In genomic region chr6:16803294-16804006, GRCh38 we compare ENCODE assay signal across 2 cellular contexts.
TF ChIP-seq lines count a peak whose summit lies in the region.

No MANE protein-coding gene starts in this region.

TF ChIP-seq in PFSK-1, 5 proteins besides CTCF, POLR2A, EP300 and RAD21:
- peak; percentile 76; the same call in 1 of the 2 replicates for TF ChIP-seq TAF1 (IDR thresholded peaks at IDR 0.05; ENCODE audit: borderline replicate concordance, insufficient read depth, low read length)
- TF ChIP-seq SIN3A (IDR thresholded peaks at IDR 0.05; ENCODE audit: borderline replicate concordance, insufficient read depth, low read length): peak; percentile 58; the same call in 1 of the 2 replicates
- TF ChIP-seq, protein P1, sequence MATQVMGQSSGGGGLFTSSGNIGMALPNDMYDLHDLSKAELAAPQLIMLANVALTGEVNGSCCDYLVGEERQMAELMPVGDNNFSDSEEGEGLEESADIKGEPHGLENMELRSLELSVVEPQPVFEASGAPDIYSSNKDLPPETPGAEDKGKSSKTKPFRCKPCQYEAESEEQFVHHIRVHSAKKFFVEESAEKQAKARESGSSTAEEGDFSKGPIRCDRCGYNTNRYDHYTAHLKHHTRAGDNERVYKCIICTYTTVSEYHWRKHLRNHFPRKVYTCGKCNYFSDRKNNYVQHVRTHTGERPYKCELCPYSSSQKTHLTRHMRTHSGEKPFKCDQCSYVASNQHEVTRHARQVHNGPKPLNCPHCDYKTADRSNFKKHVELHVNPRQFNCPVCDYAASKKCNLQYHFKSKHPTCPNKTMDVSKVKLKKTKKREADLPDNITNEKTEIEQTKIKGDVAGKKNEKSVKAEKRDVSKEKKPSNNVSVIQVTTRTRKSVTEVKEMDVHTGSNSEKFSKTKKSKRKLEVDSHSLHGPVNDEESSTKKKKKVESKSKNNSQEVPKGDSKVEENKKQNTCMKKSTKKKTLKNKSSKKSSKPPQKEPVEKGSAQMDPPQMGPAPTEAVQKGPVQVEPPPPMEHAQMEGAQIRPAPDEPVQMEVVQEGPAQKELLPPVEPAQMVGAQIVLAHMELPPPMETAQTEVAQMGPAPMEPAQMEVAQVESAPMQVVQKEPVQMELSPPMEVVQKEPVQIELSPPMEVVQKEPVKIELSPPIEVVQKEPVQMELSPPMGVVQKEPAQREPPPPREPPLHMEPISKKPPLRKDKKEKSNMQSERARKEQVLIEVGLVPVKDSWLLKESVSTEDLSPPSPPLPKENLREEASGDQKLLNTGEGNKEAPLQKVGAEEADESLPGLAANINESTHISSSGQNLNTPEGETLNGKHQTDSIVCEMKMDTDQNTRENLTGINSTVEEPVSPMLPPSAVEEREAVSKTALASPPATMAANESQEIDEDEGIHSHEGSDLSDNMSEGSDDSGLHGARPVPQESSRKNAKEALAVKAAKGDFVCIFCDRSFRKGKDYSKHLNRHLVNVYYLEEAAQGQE (IDR thresholded peaks at IDR 0.05; ENCODE audit: insufficient read depth in 1 of 2, low read depth in 2 of 2, low read length in 2 of 2): 0 out of 4 replicates have a peak, but pooled peaks have one; percentile 7 to 35
- peak; percentile 76 for TF ChIP-seq POLR2AphosphoS5 (IDR thresholded peaks at IDR 0.05; ENCODE audit: low read depth, low read length)
- no peak for TF ChIP-seq FOXP2 (optimal IDR thresholded peaks at IDR 0.05; ENCODE audit: borderline replicate concordance, extremely low read depth, extremely low read length, insufficient read depth)

TF ChIP-seq in HepG2, 621 proteins besides CTCF, POLR2A, EP300 and RAD21 (continues in another document):
- TF ChIP-seq ZFP41 (CRISPR knock-in tag; IDR thresholded peaks at IDR 0.05; ENCODE audit: borderline replicate concordance) (no peak), ZNF687 (CRISPR knock-in tag; IDR thresholded peaks at IDR 0.05) (peak; percentile 35), FIP1L1 (IDR thresholded peaks at IDR 0.05; ENCODE audit: borderline replicate concordance, insufficient read depth, low read depth, low read length) (no peak), XRCC5 (optimal IDR thresholded peaks at IDR 0.05; ENCODE audit: low read length) (peak; percentile 37), TCF7L2 (IDR thresholded peaks at IDR 0.05; ENCODE audit: low read depth, low read length) (no peak), PRPF4 (IDR thresholded peaks at IDR 0.05; ENCODE audit: low read depth, low read length, poor library complexity, severe bottlenecking) (no peak), NRL (CRISPR knock-in tag; IDR thresholded peaks at IDR 0.05; ENCODE audit: borderline replicate concordance) (0 out of 2 replicates have a peak, but pooled peaks have one; percentile 10), ZNF546 (CRISPR knock-in tag; conservative IDR thresholded peaks at IDR 0.05) (no peak), MAFK (conservative IDR thresholded peaks at IDR 0.05 in 1 of 2, IDR thresholded peaks at IDR 0.05 in 1 of 2; ENCODE audit: low read length in 2 of 2) (no peak), DMAP1 (CRISPR knock-in tag; IDR thresholded peaks at IDR 0.05) (peak; percentile 49; the same call in 1 of the 2 replicates), RFXAP (CRISPR knock-in tag; IDR thresholded peaks at IDR 0.05; ENCODE audit: borderline replicate concordance) (0 out of 2 replicates have a peak, but pooled peaks have one; percentile 72), FOSL2 (CRISPR knock-in tag; IDR thresholded peaks at IDR 0.05) (0 out of 2 replicates have a peak, but pooled peaks have one; percentile 7), KIAA2018 (CRISPR knock-in tag; IDR thresholded peaks at IDR 0.05; ENCODE audit: borderline replicate concordance) (no peak), SAP130 (CRISPR knock-in tag; IDR thresholded peaks at IDR 0.05; ENCODE audit: low read depth) (peak; percentile 18; the same call in 1 of the 2 replicates), SMC3 (IDR thresholded peaks at IDR 0.05; ENCODE audit: low read length) (peak; percentile 19; the same call in 1 of the 2 replicates), ZNF747 (CRISPR knock-in tag; IDR thresholded peaks at IDR 0.05; ENCODE audit: borderline replicate concordance) (no peak), NFYC (CRISPR knock-in tag; IDR thresholded peaks at IDR 0.05) (peak; percentile 65), KAT8 (CRISPR knock-in tag; IDR thresholded peaks at IDR 0.05) (no peak), ZFY (CRISPR knock-in tag; IDR thresholded peaks at IDR 0.05) (peak; percentile 46; the same call in 1 of the 2 replicates), RXRB (CRISPR knock-in tag; IDR thresholded peaks at IDR 0.05; ENCODE audit: borderline replicate concordance) (peak; percentile 28; the same call in 1 of the 2 replicates), MXI1 (IDR thresholded peaks at IDR 0.05; ENCODE audit: borderline replicate concordance, low read depth, low read length) (peak; percentile 21; the same call in 1 of the 3 replicates), ZNF607 (CRISPR knock-in tag; IDR thresholded peaks at IDR 0.05; ENCODE audit: borderline replicate concordance) (no peak), JARID2 (CRISPR knock-in tag; IDR thresholded peaks at IDR 0.05; ENCODE audit: insufficient replicate concordance) (no peak), TBL1XR1 (IDR thresholded peaks at IDR 0.05; ENCODE audit: borderline replicate concordance, low read length, partially characterized antibody) (no peak), ZSCAN9 (CRISPR knock-in tag; IDR thresholded peaks at IDR 0.05; ENCODE audit: borderline replicate concordance) (no peak), THAP11 (CRISPR knock-in tag; IDR thresholded peaks at IDR 0.05) (no peak), ZFP91 (CRISPR knock-in tag; IDR thresholded peaks at IDR 0.05; ENCODE audit: borderline replicate concordance) (peak; percentile 38; the same call in 1 of the 2 replicates), ZBTB1 (CRISPR knock-in tag; IDR thresholded peaks at IDR 0.05; ENCODE audit: borderline replicate concordance) (no peak), NFYB (CRISPR knock-in tag; IDR thresholded peaks at IDR 0.05) (peak; percentile 50), ZNF430 (CRISPR knock-in tag; IDR thresholded peaks at IDR 0.05) (no peak), ZNF484 (CRISPR knock-in tag; IDR thresholded peaks at IDR 0.05; ENCODE audit: borderline replicate concordance, low read depth) (no peak), ZFX (CRISPR knock-in tag; IDR thresholded peaks at IDR 0.05; ENCODE audit: low read depth) (peak; percentile 23; the same call in 1 of the 2 replicates), SALL1 (CRISPR knock-in tag; IDR thresholded peaks at IDR 0.05) (0 out of 2 replicates have a peak, but pooled peaks have one; percentile 30), TEAD3 (CRISPR knock-in tag; optimal IDR thresholded peaks at IDR 0.05; ENCODE audit: borderline replicate concordance) (peak; percentile 46)
- TF ChIP-seq, protein P2, sequence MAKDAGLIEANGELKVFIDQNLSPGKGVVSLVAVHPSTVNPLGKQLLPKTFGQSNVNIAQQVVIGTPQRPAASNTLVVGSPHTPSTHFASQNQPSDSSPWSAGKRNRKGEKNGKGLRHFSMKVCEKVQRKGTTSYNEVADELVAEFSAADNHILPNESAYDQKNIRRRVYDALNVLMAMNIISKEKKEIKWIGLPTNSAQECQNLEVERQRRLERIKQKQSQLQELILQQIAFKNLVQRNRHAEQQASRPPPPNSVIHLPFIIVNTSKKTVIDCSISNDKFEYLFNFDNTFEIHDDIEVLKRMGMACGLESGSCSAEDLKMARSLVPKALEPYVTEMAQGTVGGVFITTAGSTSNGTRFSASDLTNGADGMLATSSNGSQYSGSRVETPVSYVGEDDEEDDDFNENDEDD (CRISPR knock-in tag; IDR thresholded peaks at IDR 0.05; ENCODE audit: borderline replicate concordance): no peak
- TF ChIP-seq, protein P3, sequence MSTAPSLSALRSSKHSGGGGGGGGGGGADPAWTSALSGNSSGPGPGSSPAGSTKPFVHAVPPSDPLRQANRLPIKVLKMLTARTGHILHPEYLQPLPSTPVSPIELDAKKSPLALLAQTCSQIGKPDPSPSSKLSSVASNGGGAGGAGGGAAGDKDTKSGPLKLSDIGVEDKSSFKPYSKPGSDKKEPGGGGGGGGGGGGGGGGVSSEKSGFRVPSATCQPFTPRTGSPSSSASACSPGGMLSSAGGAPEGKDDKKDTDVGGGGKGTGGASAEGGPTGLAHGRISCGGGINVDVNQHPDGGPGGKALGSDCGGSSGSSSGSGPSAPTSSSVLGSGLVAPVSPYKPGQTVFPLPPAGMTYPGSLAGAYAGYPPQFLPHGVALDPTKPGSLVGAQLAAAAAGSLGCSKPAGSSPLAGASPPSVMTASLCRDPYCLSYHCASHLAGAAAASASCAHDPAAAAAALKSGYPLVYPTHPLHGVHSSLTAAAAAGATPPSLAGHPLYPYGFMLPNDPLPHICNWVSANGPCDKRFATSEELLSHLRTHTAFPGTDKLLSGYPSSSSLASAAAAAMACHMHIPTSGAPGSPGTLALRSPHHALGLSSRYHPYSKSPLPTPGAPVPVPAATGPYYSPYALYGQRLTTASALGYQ (CRISPR knock-in tag; IDR thresholded peaks at IDR 0.05): no peak
